1 cellular context compared by ENCODE assay signal in the genomic region with DNA sequence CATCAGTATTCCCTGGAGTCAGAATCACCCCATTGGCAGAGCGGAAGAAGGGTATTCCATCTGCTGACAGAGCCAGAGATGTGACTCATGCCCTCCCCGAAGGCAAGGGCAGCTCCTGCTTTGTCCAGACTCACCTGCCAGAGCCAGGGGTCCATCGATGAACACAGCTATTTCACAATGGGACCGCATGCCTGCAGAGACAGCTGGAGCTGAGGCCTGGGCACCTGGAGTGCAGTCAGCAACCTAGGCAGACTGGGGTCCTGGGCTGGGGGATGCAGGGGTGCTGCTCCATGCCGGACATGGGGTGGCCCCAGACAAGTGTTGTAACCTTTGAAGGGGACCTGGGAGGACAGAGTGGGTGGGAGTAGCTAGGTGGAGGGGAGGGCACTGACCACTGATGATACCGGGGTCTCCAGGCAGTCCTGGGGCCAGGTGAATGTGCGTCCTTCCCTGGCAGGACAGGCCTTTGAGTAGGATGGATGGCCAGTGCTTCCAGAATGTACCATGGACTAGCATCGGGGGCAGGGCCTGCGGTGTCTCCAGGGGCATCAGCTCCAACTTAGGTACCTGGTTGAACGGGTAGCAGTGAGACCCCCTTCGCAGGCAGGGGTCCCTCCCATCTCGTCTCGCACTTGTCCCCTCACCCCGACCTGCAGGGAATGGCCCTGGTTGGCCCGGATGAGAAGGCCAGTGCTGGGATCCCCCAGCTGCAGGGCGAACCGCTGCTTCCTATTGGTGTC.
TF ChIP-seq lines count a peak whose summit lies in the region.

No MANE protein-coding gene starts in this region.

TF ChIP-seq in HepG2, 621 proteins besides CTCF, POLR2A, EP300 and RAD21:
- TF ChIP-seq ZNF878 (CRISPR knock-in tag; IDR thresholded peaks at IDR 0.05) (no peak), GFI1 (CRISPR knock-in tag; IDR thresholded peaks at IDR 0.05; ENCODE audit: borderline replicate concordance) (no peak), EZH2 (conservative IDR thresholded peaks at IDR 0.05; ENCODE audit: low read depth, low read length) (no peak), ZNF510 (CRISPR knock-in tag; IDR thresholded peaks at IDR 0.05; ENCODE audit: low read depth) (no peak), ZNF660 (CRISPR knock-in tag; IDR thresholded peaks at IDR 0.05; ENCODE audit: borderline replicate concordance, low read depth) (no peak), ZNF780A (CRISPR knock-in tag; IDR thresholded peaks at IDR 0.05) (no peak), TOPORS (CRISPR knock-in tag; IDR thresholded peaks at IDR 0.05) (no peak)
- TF ChIP-seq, protein P1, sequence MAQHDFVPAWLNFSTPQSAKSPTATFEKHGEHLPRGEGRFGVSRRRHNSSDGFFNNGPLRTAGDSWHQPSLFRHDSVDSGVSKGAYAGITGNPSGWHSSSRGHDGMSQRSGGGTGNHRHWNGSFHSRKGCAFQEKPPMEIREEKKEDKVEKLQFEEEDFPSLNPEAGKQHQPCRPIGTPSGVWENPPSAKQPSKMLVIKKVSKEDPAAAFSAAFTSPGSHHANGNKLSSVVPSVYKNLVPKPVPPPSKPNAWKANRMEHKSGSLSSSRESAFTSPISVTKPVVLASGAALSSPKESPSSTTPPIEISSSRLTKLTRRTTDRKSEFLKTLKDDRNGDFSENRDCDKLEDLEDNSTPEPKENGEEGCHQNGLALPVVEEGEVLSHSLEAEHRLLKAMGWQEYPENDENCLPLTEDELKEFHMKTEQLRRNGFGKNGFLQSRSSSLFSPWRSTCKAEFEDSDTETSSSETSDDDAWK (CRISPR knock-in tag; IDR thresholded peaks at IDR 0.05): no peak
